ENCODE assay signal across 14 cellular contexts in genomic region chr9:113503131-113503541, GRCh38. TPM values are rescaled to one million over a fixed set of nuclear protein-coding genes. Genes with fewer than 3 reads are reported as not detected.
DNase-seq lines count a peak whose midpoint lies in the region; ATAC-seq, FAIRE-seq and TF ChIP-seq lines count a peak whose summit lies in the region.
"Had no signal": no experiment of that assay in that cellular context is flagged by ENCODE, and none has a peak within 500 bp of the region (broad histone marks: within the 10 kb centered on the region; RNA-seq: fewer than 3 reads in every experiment).

No MANE protein-coding gene starts in this region.

- peak overlapping the region; percentile 73 for H2AFZ ChIP-seq in astrocyte (ENCODE audit: low read depth, low read length)

- no peak for DNase-seq in astrocyte (ENCODE audit: low read depth)
- peak; percentile 35 for DNase-seq in endothelial cell (ENCODE audit: low spot score)
- no peak for DNase-seq in thyroid gland
- no peak for DNase-seq in SJCRH30
- no peak for DNase-seq in NCI-H1436 (lab: John Stamatoyannopoulos, UW)
- no peak for DNase-seq in activated CD8-positive, alpha-beta memory T cell treated with anti-CD3 and anti-CD28 coated beads, Interleukin-2, amount 10 ng/mL, durations not matched to agents 7 days and 5 days
- DNase-seq: activated naive CD4-positive, alpha-beta T cell treated with Interleukin-2 at 50 U/mL for 16 hours; Karpas-422; NCI-H1417; NCI-H226; small intestine had no signal

- no peak overlapping the region for H3K4me3 Mint-ChIP-seq in astrocyte (ENCODE audit: unreplicated experiment)
- H3K4me3 Mint-ChIP-seq in endothelial cell (ENCODE audit: unreplicated experiment), result peak overlapping the region; percentile 100
- H3K4me3 Mint-ChIP-seq in activated CD8-positive, alpha-beta memory T cell treated with anti-CD3 and anti-CD28 coated beads, Interleukin-2, amount 10 ng/mL, durations not matched to agents 7 days and 5 days, result no peak overlapping the region

- no peaks in the 10 kb centered on the region for H3K36me3 ChIP-seq in astrocyte (ENCODE audit: insufficient read depth, low read length)
- H3K36me3 ChIP-seq in mesodermal cell (ENCODE audit: control insufficient read depth, insufficient read depth, low read length), result no peaks in the 10 kb centered on the region
- no peaks in the 10 kb centered on the region for H3K36me3 ChIP-seq in thyroid gland
- H3K36me3 ChIP-seq in SJCRH30, result no peaks in the 10 kb centered on the region
- H3K36me3 ChIP-seq: BLaER1 treated with 17β-estradiol and CSF1 and Interleukin-3, amounts not matched to agents 10 nM and 100 nM had no signal

- no peak overlapping the region for H3K9ac ChIP-seq in astrocyte (ENCODE audit: low read length)
- H3K9ac ChIP-seq: BLaER1 treated with 17β-estradiol and CSF1 and Interleukin-3, amounts not matched to agents 10 nM and 100 nM had no signal

- no peaks in the 10 kb centered on the region for H3K9me3 ChIP-seq in astrocyte (ENCODE audit: insufficient read depth, low read depth, low read length)
- H3K9me3 ChIP-seq in mesodermal cell (ENCODE audit: control insufficient read depth, low read length), result no peaks in the 10 kb centered on the region
- H3K9me3 ChIP-seq in thyroid gland, result no peaks in the 10 kb centered on the region
- H3K9me3 ChIP-seq in SJCRH30 (replicated peaks), result no peaks in the 10 kb centered on the region
- H3K9me3 ChIP-seq: BLaER1 treated with 17β-estradiol and CSF1 and Interleukin-3, amounts not matched to agents 10 nM and 100 nM had no signal

- H3K27me3 ChIP-seq in astrocyte (ENCODE audit: insufficient read depth, low read length) (no peaks in the 10 kb centered on the region), thyroid gland (no peaks in the 10 kb centered on the region), SJCRH30 (no peaks in the 10 kb centered on the region)
- H3K27me3 ChIP-seq: BLaER1 treated with 17β-estradiol and CSF1 and Interleukin-3, amounts not matched to agents 10 nM and 100 nM had no signal

- H4K20me1 ChIP-seq in astrocyte (ENCODE audit: insufficient read depth, low read length), result no peaks in the 10 kb centered on the region
- H4K20me1 ChIP-seq: BLaER1 treated with 17β-estradiol and CSF1 and Interleukin-3, amounts not matched to agents 10 nM and 100 nM had no signal

- H3K27me3 Mint-ChIP-seq in astrocyte (ENCODE audit: low read depth, unreplicated experiment) (peaks cover 16% of the 10 kb centered on the region), endothelial cell (ENCODE audit: unreplicated experiment) (peaks cover 29% of the 10 kb centered on the region)
- no peaks in the 10 kb centered on the region for H3K27me3 Mint-ChIP-seq in activated CD8-positive, alpha-beta memory T cell treated with anti-CD3 and anti-CD28 coated beads, Interleukin-2, amount 10 ng/mL, durations not matched to agents 7 days and 5 days

- H3K4me2 ChIP-seq in astrocyte (ENCODE audit: low read length), result no peak overlapping the region

- WGBS in mesodermal cell (ENCODE audit: insufficient coverage in 2 of 2), 2 experiments, result 90 to 93% methylated on average over 6 of the region's 8 CpGs
- WGBS in thyroid gland, 2 donors, result 63 to 77% methylated on average over 8 of the region's 8 CpGs

- H3K9me3 Mint-ChIP-seq in astrocyte (ENCODE audit: unreplicated experiment) (no peaks in the 10 kb centered on the region), endothelial cell (ENCODE audit: unreplicated experiment) (no peaks in the 10 kb centered on the region)
- H3K9me3 Mint-ChIP-seq in activated CD8-positive, alpha-beta memory T cell treated with anti-CD3 and anti-CD28 coated beads, Interleukin-2, amount 10 ng/mL, durations not matched to agents 7 days and 5 days (ENCODE audit: low read depth), result no peaks in the 10 kb centered on the region

- CTCF ChIA-PET in activated CD8-positive, alpha-beta memory T cell treated with anti-CD3 and anti-CD28 coated beads, Interleukin-2, amount 10 ng/mL, durations not matched to agents 7 days and 5 days (lab: Charles Lee), result interaction anchor here (1.2 to 1.4 kb wide), 2 partner anchors 10 to 155 kb away, joined by 3 read pairs; no protein-coding TSS in a partner anchor

- H3K27ac Mint-ChIP-seq in astrocyte (ENCODE audit: unreplicated experiment), result no peak overlapping the region
- peak overlapping the region; percentile 100 for H3K27ac Mint-ChIP-seq in endothelial cell (ENCODE audit: unreplicated experiment)
- H3K27ac Mint-ChIP-seq in activated CD8-positive, alpha-beta memory T cell treated with anti-CD3 and anti-CD28 coated beads, Interleukin-2, amount 10 ng/mL, durations not matched to agents 7 days and 5 days, result no peak overlapping the region

- ATAC-seq in activated CD8-positive, alpha-beta memory T cell treated with anti-CD3 and anti-CD28 coated beads, Interleukin-2, amount 10 ng/mL, durations not matched to agents 7 days and 5 days, result no peak
- ATAC-seq: SK-N-SH treated with all-trans-retinoic acid at 6 μM for 48 hours had no signal

- peaks cover 16% of the 10 kb centered on the region for H3K4me1 Mint-ChIP-seq in astrocyte (ENCODE audit: low read depth, unreplicated experiment)
- peaks cover 72% of the 10 kb centered on the region for H3K4me1 Mint-ChIP-seq in endothelial cell (ENCODE audit: unreplicated experiment)
- peaks cover 5% of the 10 kb centered on the region for H3K4me1 Mint-ChIP-seq in activated CD8-positive, alpha-beta memory T cell treated with anti-CD3 and anti-CD28 coated beads, Interleukin-2, amount 10 ng/mL, durations not matched to agents 7 days and 5 days

- H3K36me3 Mint-ChIP-seq in astrocyte (ENCODE audit: low read depth, unreplicated experiment), result no peaks in the 10 kb centered on the region
- peaks cover 65% of the 10 kb centered on the region for H3K36me3 Mint-ChIP-seq in endothelial cell (ENCODE audit: low read depth, unreplicated experiment)
- H3K36me3 Mint-ChIP-seq in activated CD8-positive, alpha-beta memory T cell treated with anti-CD3 and anti-CD28 coated beads, Interleukin-2, amount 10 ng/mL, durations not matched to agents 7 days and 5 days, result no peaks in the 10 kb centered on the region

- H3K4me1 ChIP-seq in astrocyte (ENCODE audit: insufficient read depth, low read length) (peaks cover 5% of the 10 kb centered on the region), mesodermal cell (ENCODE audit: control insufficient read depth, insufficient read depth, low read length, poor library complexity, severe bottlenecking) (peaks cover 44% of the 10 kb centered on the region), thyroid gland (peaks cover 0 to 20% of the 10 kb centered on the region in 2 donors), SJCRH30 (peaks cover 7% of the 10 kb centered on the region; the same call in 1 of the 2 replicates)

- FAIRE-seq in astrocyte (lab: Jason Lieb, UNC), result no peak
- FAIRE-seq: small intestine had no signal

- H3K27ac ChIP-seq in astrocyte (ENCODE audit: low read depth, low read length) (no peak overlapping the region), mesodermal cell (ENCODE audit: low read depth, low read length, severe bottlenecking) (no peak overlapping the region), thyroid gland (peak overlapping the region in 2 of 3 donors; percentile 18 to 56), SJCRH30 (no peak overlapping the region)
- H3K27ac ChIP-seq: BLaER1 treated with 17β-estradiol and CSF1 and Interleukin-3, amounts not matched to agents 10 nM and 100 nM had no signal

- no peak for TF ChIP-seq CTCF in astrocyte (IDR thresholded peaks at IDR 0.05; ENCODE audit: insufficient read depth, low read depth, low read length)
- no peak for TF ChIP-seq CTCF in endothelial cell (IDR thresholded peaks at IDR 0.05; ENCODE audit: unreplicated experiment)
- no peak for TF ChIP-seq CTCF in thyroid gland (IDR thresholded peaks at IDR 0.05)

- intact Hi-C loops in thyroid gland (cut with DNase I), result no loop called here

- no peaks in the 10 kb centered on the region for H3K79me2 ChIP-seq in astrocyte (ENCODE audit: insufficient read depth, low read length)

- TF ChIP-seq POLR2A in thyroid gland (IDR thresholded peaks at IDR 0.05), result no peak

- H3K4me3 ChIP-seq in astrocyte (ENCODE audit: insufficient read depth, low read depth, low read length) (no peak overlapping the region), mesodermal cell (ENCODE audit: extremely low read depth, insufficient read depth, low read length, poor library complexity, severe bottlenecking) (peak overlapping the region; percentile 22), thyroid gland (replicated peaks in 1 of 3) (peak overlapping the region in 1 of 3 donors; percentile 10), SJCRH30 (no peak overlapping the region)
- H3K4me3 ChIP-seq: BLaER1 treated with 17β-estradiol and CSF1 and Interleukin-3, amounts not matched to agents 10 nM and 100 nM had no signal

RNA-seq across cellular contexts. Expression of gene RGS3, which starts 39.6 kb away (rescaled TPM):
- total RNA-seq in astrocyte (92.5 and 106 TPM in 2 replicates), endothelial cell (ENCODE audit: unreplicated experiment) (474 TPM), thyroid gland (10 to 100 TPM; 43.0 to 66.2 (median 55.6) TPM)
- 125 TPM for polyA plus RNA-seq in mesodermal cell (2013, experiment 1 of 2)
- polyA plus RNA-seq in mesodermal cell (2013, experiment 2 of 2), result 96.4 TPM
- 35.8 and 36.7 TPM in 2 replicates for total RNA-seq in SJCRH30 (2014; rRNA removed; shearing (Covaris generic))
- 10 to 100 TPM; 57.1 to 76.4 TPM for total RNA-seq in activated CD8-positive, alpha-beta memory T cell treated with anti-CD3 and anti-CD28 coated beads, Interleukin-2, amount 10 ng/mL, durations not matched to agents 7 days and 5 days

Comparison
In these comparisons a context has a peak if more than half of its experiments do, and no peak if none do; other contexts are left out.
1. H3K27ac ChIP-seq: peak in thyroid gland (2 of 3); none in astrocyte (single experiment), mesodermal cell (single experiment) and SJCRH30 (single experiment).